ENCODE assay signal across 9 cellular contexts in genomic region chr9:129007035-129007765, GRCh38. TPM values are rescaled to one million over a fixed set of nuclear protein-coding genes. Genes with fewer than 3 reads are reported as not detected.
DNase-seq lines count a peak whose midpoint lies in the region; ATAC-seq, FAIRE-seq and TF ChIP-seq lines count a peak whose summit lies in the region.
"Had no signal": no experiment of that assay in that cellular context is flagged by ENCODE, and none has a peak within 500 bp of the region (broad histone marks: within the 10 kb centered on the region; RNA-seq: fewer than 3 reads in every experiment).

No MANE protein-coding gene starts in this region.

- H3K27me3 Mint-ChIP-seq in mesothelial cell of epicardium (ENCODE audit: low read depth), result no peaks in the 10 kb centered on the region
- H3K27me3 Mint-ChIP-seq: stimulated activated naive CD8-positive, alpha-beta T cell treated with anti-CD3 and anti-CD28 coated beads, Interleukin-15, Interleukin-2, amounts not matched to agents 100 ng/mL and 50 ng/mL, for 24 hours had no signal

- no peak for TF ChIP-seq CTCF in mesothelial cell of epicardium (IDR thresholded peaks at IDR 0.05; ENCODE audit: unreplicated experiment)
- TF ChIP-seq CTCF in tibial nerve (IDR thresholded peaks at IDR 0.05), result no peak

- no peak for TF ChIP-seq EP300 in tibial nerve (IDR thresholded peaks at IDR 0.05)

- H3K4me1 Mint-ChIP-seq in mesothelial cell of epicardium, result peaks cover 6% of the 10 kb centered on the region

- H3K4me1 ChIP-seq in tibial nerve, result peaks cover 0 to 27% (median 10%) of the 10 kb centered on the region in 4 donors

- no peak for FAIRE-seq in HTR-8/SVneo (lab: Jason Lieb, UNC)

- TF ChIP-seq POLR2A in tibial nerve (IDR thresholded peaks at IDR 0.05), result no peak

- H3K36me3 ChIP-seq in tibial nerve, result peaks cover 0 to 97% (median 11%) of the 10 kb centered on the region in 3 donors

- peaks cover 25% of the 10 kb centered on the region for H3K36me3 Mint-ChIP-seq in mesothelial cell of epicardium

- H3K27ac Mint-ChIP-seq in mesothelial cell of epicardium, result peak overlapping the region; percentile 59

- no peaks in the 10 kb centered on the region for H3K9me3 ChIP-seq in tibial nerve

- H3K27me3 ChIP-seq in tibial nerve, result no peaks in the 10 kb centered on the region

- peak; percentile 31 for DNase-seq in NCI-H2171 treated with DMSO at 0.1 percent for 48 hours (lab: John Stamatoyannopoulos, UW)
- DNase-seq in NCI-H2171 (lab: John Stamatoyannopoulos, UW), result no peak
- DNase-seq in caudate nucleus (lab: John Stamatoyannopoulos, UW), result peak in 2 of 61 donors; percentile 25 to 28
- no peak for DNase-seq in mesothelial cell of epicardium (ENCODE audit: low spot score in 2 of 2, unreplicated experiment in 2 of 2)
- DNase-seq in tibial nerve (ENCODE audit: low spot score in 2 of 2), result peak; percentile 51 to 61
- no peak for DNase-seq in NOMO-1 (lab: John Stamatoyannopoulos, UW; ENCODE audit: unreplicated experiment in 2 of 2)
- no peak for DNase-seq in HTR-8/SVneo (ENCODE audit: insufficient read length, low spot score)

- no peaks in the 10 kb centered on the region for H3K9me3 Mint-ChIP-seq in mesothelial cell of epicardium
- H3K9me3 Mint-ChIP-seq: stimulated activated naive CD8-positive, alpha-beta T cell treated with anti-CD3 and anti-CD28 coated beads, Interleukin-15, Interleukin-2, amounts not matched to agents 100 ng/mL and 50 ng/mL, for 24 hours had no signal

- peak overlapping the region; percentile 48 for H3K27ac ChIP-seq in caudate nucleus (ENCODE audit: low read depth, low read length)
- peak overlapping the region; percentile 49 to 73 (median 70) for H3K27ac ChIP-seq in tibial nerve

- 63 to 67% methylated on average over 13 to 14 of the region's 14 CpGs for whole genome bisulfite sequencing in tibial nerve, 2 donors

- H3K4me3 ChIP-seq in tibial nerve, result no peak overlapping the region

- H3K4me3 Mint-ChIP-seq in mesothelial cell of epicardium, result no peak overlapping the region
- H3K4me3 Mint-ChIP-seq: stimulated activated naive CD8-positive, alpha-beta T cell treated with anti-CD3 and anti-CD28 coated beads, Interleukin-15, Interleukin-2, amounts not matched to agents 100 ng/mL and 50 ng/mL, for 24 hours had no signal

- no peak for ATAC-seq in GM18907 (IDR thresholded peaks at IDR 0.05; ENCODE audit: unreplicated experiment)

RNA-seq across cellular contexts. Expression of gene SH3GLB2, which starts 20.9 kb away (rescaled TPM):
- total RNA-seq in mesothelial cell of epicardium (173 to 174 TPM (median 174 TPM) in 3 replicates), tibial nerve (100 to 1,000 TPM; 117 to 175 (median 129) TPM)

RNA-seq across cellular contexts. Expression of gene MIGA2, which starts 29.2 kb away (rescaled TPM):
- 36.1 to 37.9 TPM (median 36.2 TPM) in 3 replicates for total RNA-seq in mesothelial cell of epicardium
- 10 to 100 TPM; 25.3 to 56.7 (median 34.2) TPM for total RNA-seq in tibial nerve

RNA-seq across cellular contexts. Expression of gene NUP188, which starts 59.7 kb away (rescaled TPM):
- total RNA-seq in mesothelial cell of epicardium (49.5 to 56.6 TPM (median 51.7 TPM) in 3 replicates), tibial nerve (10 to 100 TPM; 22.9 to 76.5 (median 43.5) TPM)

RNA-seq across cellular contexts. Expression of gene DOLK, which starts 59.8 kb away (rescaled TPM):
- total RNA-seq in mesothelial cell of epicardium, result 16.7 to 17.0 TPM (median 16.9 TPM) in 3 replicates
- 10 to 100 TPM in 3 of 4 donors, 1 to 10 TPM in 1; 9.4 to 13.1 (median 12.3) TPM for total RNA-seq in tibial nerve

Comparison
In these comparisons a context has a peak if more than half of its experiments do, and no peak if none do; other contexts are left out.
1. DNase-seq: peak in NCI-H2171 treated with DMSO at 0.1 percent for 48 hours (single experiment) and tibial nerve (2 of 2); none in NCI-H2171 (single experiment), mesothelial cell of epicardium (0 of 2), NOMO-1 (0 of 2) and HTR-8/SVneo (single experiment).